In genomic region chr10:71302874-71303568, GRCh38 we compare ENCODE assay signal across 8 cellular contexts. TPM values are rescaled to one million over a fixed set of nuclear protein-coding genes. Genes with fewer than 3 reads are reported as not detected.
A peak's percentile ranks its signal among the peaks of the same experiment; 100 is the strongest.
DNase-seq lines count a peak whose midpoint lies in the region; TF ChIP-seq lines count a peak whose summit lies in the region.

No MANE protein-coding gene starts in this region.

- H3K4me1 Mint-ChIP-seq in activated CD4-positive, alpha-beta T cell treated with anti-CD3 and anti-CD28 coated beads, Interleukin-2, amount 10 ng/mL, durations not matched to agents 7 days and 5 days = peaks cover 6% of the 10 kb centered on the region

- peaks cover 5% of the 10 kb centered on the region for H3K27me3 Mint-ChIP-seq in activated CD4-positive, alpha-beta T cell treated with anti-CD3 and anti-CD28 coated beads, Interleukin-2, amount 10 ng/mL, durations not matched to agents 7 days and 5 days

- CTCF ChIA-PET in activated CD4-positive, alpha-beta T cell treated with anti-CD3 and anti-CD28 coated beads, Interleukin-2, amount 10 ng/mL, durations not matched to agents 7 days and 5 days (lab: Charles Lee) = interaction anchor here (1.1 kb wide), 1 partner anchor 10 kb away, joined by 3 read pairs; no protein-coding TSS in a partner anchor

- peak; percentile 32 for DNase-seq in activated CD4-positive, alpha-beta T cell treated with anti-CD3 and anti-CD28 coated beads, Interleukin-2, amount 10 ng/mL, durations not matched to agents 7 days and 5 days
- DNase-seq in activated CD4-positive, alpha-beta T cell treated with anti-CD3 and anti-CD28 coated beads for 48 hours = no peak
- DNase-seq in NCI-H1105 (lab: John Stamatoyannopoulos, UW) (peak; percentile 22), SW480 (ENCODE audit: low spot score) (peak; percentile 71), foreskin fibroblast (peak in 1 of 2 donors; percentile 63), retina (peak; percentile 65)
- no peak for DNase-seq in activated CD4-positive, alpha-beta T cell treated with anti-CD3 and anti-CD28 coated beads, Interleukin-2, amount 50 U/mL, for 1 hour
- DNase-seq in activated naive CD4-positive, alpha-beta T cell treated with Interleukin-2 at 50 U/mL for 16 hours = no peak

- POLR2A ChIA-PET in activated CD4-positive, alpha-beta T cell treated with anti-CD3 and anti-CD28 coated beads, Interleukin-2, amount 10 ng/mL, durations not matched to agents 7 days and 5 days (lab: Charles Lee) = no interaction called here

- no peak overlapping the region for H3K4me3 ChIP-seq in foreskin fibroblast (ENCODE audit: low read depth in 1 of 2, low read length in 2 of 2)

- peak; percentile 41 for TF ChIP-seq CTCF in foreskin fibroblast (IDR thresholded peaks at IDR 0.05; ENCODE audit: low read depth, low read length)

- H3K9me3 Mint-ChIP-seq in activated CD4-positive, alpha-beta T cell treated with anti-CD3 and anti-CD28 coated beads, Interleukin-2, amount 10 ng/mL, durations not matched to agents 7 days and 5 days = no peaks in the 10 kb centered on the region

- H3K27ac Mint-ChIP-seq in activated CD4-positive, alpha-beta T cell treated with anti-CD3 and anti-CD28 coated beads, Interleukin-2, amount 10 ng/mL, durations not matched to agents 7 days and 5 days = no peak overlapping the region

- no peak overlapping the region for H3K4me3 Mint-ChIP-seq in activated CD4-positive, alpha-beta T cell treated with anti-CD3 and anti-CD28 coated beads, Interleukin-2, amount 10 ng/mL, durations not matched to agents 7 days and 5 days

- no peaks in the 10 kb centered on the region for H3K36me3 Mint-ChIP-seq in activated CD4-positive, alpha-beta T cell treated with anti-CD3 and anti-CD28 coated beads, Interleukin-2, amount 10 ng/mL, durations not matched to agents 7 days and 5 days (ENCODE audit: low read depth)

RNA-seq across cellular contexts. Expression of gene SLC29A3, which starts 16.0 kb away (rescaled TPM):
- 1 to 10 TPM; 2.4 to 3.4 TPM for total RNA-seq in activated CD4-positive, alpha-beta T cell treated with anti-CD3 and anti-CD28 coated beads, Interleukin-2, amount 10 ng/mL, durations not matched to agents 7 days and 5 days

Comparison
In these comparisons a context has a peak if more than half of its experiments do, and no peak if none do; other contexts are left out.
1. DNase-seq: peak in activated CD4-positive, alpha-beta T cell treated with anti-CD3 and anti-CD28 coated beads, Interleukin-2, amount 10 ng/mL, durations not matched to agents 7 days and 5 days (single experiment), NCI-H1105 (single experiment), SW480 (single experiment) and retina (single experiment); none in activated CD4-positive, alpha-beta T cell treated with anti-CD3 and anti-CD28 coated beads for 48 hours (single experiment), activated CD4-positive, alpha-beta T cell treated with anti-CD3 and anti-CD28 coated beads, Interleukin-2, amount 50 U/mL, for 1 hour (single experiment) and activated naive CD4-positive, alpha-beta T cell treated with Interleukin-2 at 50 U/mL for 16 hours (single experiment).